In genomic region chr10:3347413-3348147, GRCh38 we compare ENCODE assay signal across 15 cellular contexts.
"Had no signal": no experiment of that assay in that cellular context is flagged by ENCODE, and none has a peak within 500 bp of the region (broad histone marks: within the 10 kb centered on the region; RNA-seq: fewer than 3 reads in every experiment).

No MANE protein-coding gene starts in this region.

- H3K27ac Mint-ChIP-seq: activated CD4-positive, alpha-beta T cell treated with anti-CD3 and anti-CD28 coated beads for 36 hours; activated CD8-positive, alpha-beta T cell treated with anti-CD3 and anti-CD28 coated beads for 36 hours; activated T-cell treated with anti-CD3 and anti-CD28 coated beads, Interleukin-2, amount 50 U/mL, for 72 hours; stimulated activated effector memory CD8-positive, alpha-beta T cell treated with anti-CD3 and anti-CD28 coated beads, Interleukin-12 subunit alpha, Interleukin-12 subunit beta, amount 100 ng/mL, for 72 hours had no signal

- H3K27ac ChIP-seq: ascending aorta, coronary artery, gastrocnemius medialis, skin epidermis, transverse colon, VCaP had no signal

- H3K9me3 Mint-ChIP-seq: activated CD8-positive, alpha-beta T cell treated with anti-CD3 and anti-CD28 coated beads for 36 hours; activated T-cell treated with anti-CD3 and anti-CD28 coated beads, Interleukin-2, amount 50 U/mL, for 72 hours; stimulated activated effector memory CD8-positive, alpha-beta T cell treated with anti-CD3 and anti-CD28 coated beads, Interleukin-12 subunit alpha, Interleukin-12 subunit beta, amount 100 ng/mL, for 72 hours had no signal

- H3K27me3 ChIP-seq: ascending aorta, gastrocnemius medialis, transverse colon had no signal

- H3K4me3 ChIP-seq: ascending aorta, coronary artery, gastrocnemius medialis, skin epidermis, transverse colon had no signal

- H3K36me3 ChIP-seq: ascending aorta, gastrocnemius medialis, transverse colon had no signal

- H3K4me3 Mint-ChIP-seq: activated CD4-positive, alpha-beta T cell treated with anti-CD3 and anti-CD28 coated beads for 36 hours; activated CD8-positive, alpha-beta T cell treated with anti-CD3 and anti-CD28 coated beads for 36 hours; activated T-cell treated with anti-CD3 and anti-CD28 coated beads, Interleukin-2, amount 50 U/mL, for 72 hours; neural crest cell; stimulated activated effector memory CD8-positive, alpha-beta T cell treated with anti-CD3 and anti-CD28 coated beads, Interleukin-12 subunit alpha, Interleukin-12 subunit beta, amount 100 ng/mL, for 72 hours had no signal

- ATAC-seq: activated CD4-positive, alpha-beta T cell treated with anti-CD3 and anti-CD28 coated beads for 36 hours; activated CD8-positive, alpha-beta T cell treated with anti-CD3 and anti-CD28 coated beads for 36 hours; activated T-cell treated with anti-CD3 and anti-CD28 coated beads, Interleukin-2, amount 50 U/mL, for 72 hours; gastrocnemius medialis; left ventricle myocardium superior; stimulated activated effector memory CD8-positive, alpha-beta T cell treated with anti-CD3 and anti-CD28 coated beads, Interleukin-12 subunit alpha, Interleukin-12 subunit beta, amount 100 ng/mL, for 72 hours had no signal

- H3K4me1 ChIP-seq: ascending aorta, gastrocnemius medialis, transverse colon had no signal

- H3K36me3 Mint-ChIP-seq: stimulated activated effector memory CD8-positive, alpha-beta T cell treated with anti-CD3 and anti-CD28 coated beads, Interleukin-12 subunit alpha, Interleukin-12 subunit beta, amount 100 ng/mL, for 72 hours had no signal

- H3K9me3 ChIP-seq: ascending aorta, gastrocnemius medialis, transverse colon had no signal

- DNase-seq: activated CD4-positive, alpha-beta T cell treated with anti-CD3 and anti-CD28 coated beads for 36 hours; activated CD8-positive, alpha-beta memory T cell treated with anti-CD3 and anti-CD28 coated beads, Interleukin-2, amount 50 U/mL, for 4 hours; activated CD8-positive, alpha-beta T cell treated with anti-CD3 and anti-CD28 coated beads for 36 hours; activated T-cell treated with anti-CD3 and anti-CD28 coated beads, Interleukin-2, amount 50 U/mL, for 72 hours; central memory CD4-positive, alpha-beta T cell; effector CD4-positive, alpha-beta T cell; gastrocnemius medialis; left ventricle myocardium superior; transverse colon had no signal
